In genomic region chr16:4271176-4272113, GRCh38 we compare ENCODE assay signal across 1 cellular context.
A peak's percentile ranks its signal among the peaks of the same experiment; 100 is the strongest.
TF ChIP-seq lines count a peak whose summit lies in the region.

No MANE protein-coding gene starts in this region.

TF ChIP-seq in HepG2, 621 proteins besides CTCF, POLR2A, EP300 and RAD21 (continued from another document and continues in another):
- TF ChIP-seq KDM2A (CRISPR knock-in tag; IDR thresholded peaks at IDR 0.05; ENCODE audit: borderline replicate concordance, low read depth) (peak; percentile 67; the same call in 1 of the 2 replicates), ZNF749 (CRISPR knock-in tag; IDR thresholded peaks at IDR 0.05; ENCODE audit: borderline replicate concordance) (0 out of 2 replicates have a peak, but pooled peaks have one; percentile 60), BCL6 (CRISPR knock-in tag; IDR thresholded peaks at IDR 0.05) (peak; percentile 46), GFI1 (CRISPR knock-in tag; IDR thresholded peaks at IDR 0.05; ENCODE audit: borderline replicate concordance) (peak; percentile 12; the same call in 1 of the 2 replicates), ZNF431 (CRISPR knock-in tag; IDR thresholded peaks at IDR 0.05; ENCODE audit: borderline replicate concordance, low read depth) (no peak), PRDM15 (CRISPR knock-in tag; IDR thresholded peaks at IDR 0.05) (no peak), PAWR (CRISPR knock-in tag; IDR thresholded peaks at IDR 0.05; ENCODE audit: borderline replicate concordance) (peak; percentile 47; the same call in 1 of the 2 replicates), SCMH1 (CRISPR knock-in tag; IDR thresholded peaks at IDR 0.05; ENCODE audit: borderline replicate concordance) (no peak), RCOR2 (CRISPR knock-in tag; IDR thresholded peaks at IDR 0.05) (no peak), ZBTB34 (CRISPR knock-in tag; IDR thresholded peaks at IDR 0.05) (peak; percentile 89), ZFP62 (CRISPR knock-in tag; IDR thresholded peaks at IDR 0.05) (0 out of 2 replicates have a peak, but pooled peaks have one; percentile 60), CAMTA2 (CRISPR knock-in tag; IDR thresholded peaks at IDR 0.05; ENCODE audit: borderline replicate concordance) (peak; percentile 95), THAP11 (CRISPR knock-in tag; IDR thresholded peaks at IDR 0.05) (peak; percentile 97), ZNF205 (CRISPR knock-in tag; IDR thresholded peaks at IDR 0.05) (0 out of 2 replicates have a peak, but pooled peaks have one; percentile 29), FUBP1 (CRISPR knock-in tag; IDR thresholded peaks at IDR 0.05; ENCODE audit: borderline replicate concordance) (no peak), GABPA (IDR thresholded peaks at IDR 0.05; ENCODE audit: low read depth, low read length) (no peak), GABPA (CRISPR knock-in tag; IDR thresholded peaks at IDR 0.05; ENCODE audit: low read depth) (peak; percentile 63; the same call in 1 of the 2 replicates), ZNF644 (CRISPR knock-in tag; IDR thresholded peaks at IDR 0.05; ENCODE audit: low read depth) (no peak), ZNF234 (CRISPR knock-in tag; conservative IDR thresholded peaks at IDR 0.05) (no peak), ZBTB37 (CRISPR knock-in tag; IDR thresholded peaks at IDR 0.05) (peak; percentile 75; the same call in 1 of the 2 replicates), RARG (CRISPR knock-in tag; IDR thresholded peaks at IDR 0.05; ENCODE audit: low read depth) (peak; percentile 72; the same call in 1 of the 2 replicates), NR2F2 (IDR thresholded peaks at IDR 0.05; ENCODE audit: borderline replicate concordance, low read depth) (peak; percentile 17; the same call in 1 of the 2 replicates), MED1 (CRISPR knock-in tag; IDR thresholded peaks at IDR 0.05) (peak; percentile 49), ZNF512B (CRISPR knock-in tag; IDR thresholded peaks at IDR 0.05; ENCODE audit: borderline replicate concordance) (peak; percentile 86), HOXA5 (CRISPR knock-in tag; IDR thresholded peaks at IDR 0.05) (no peak), TAF15 (IDR thresholded peaks at IDR 0.05; ENCODE audit: low read depth, low read length, poor library complexity, severe bottlenecking) (peak; percentile 75), ZNF670 (CRISPR knock-in tag; IDR thresholded peaks at IDR 0.05; ENCODE audit: borderline replicate concordance) (peak; percentile 80; the same call in 1 of the 2 replicates), ASH2L (IDR thresholded peaks at IDR 0.05; ENCODE audit: insufficient read length, low read depth, low read length) (peak; percentile 60), ZNF556 (CRISPR knock-in tag; IDR thresholded peaks at IDR 0.05; ENCODE audit: borderline replicate concordance) (peak; percentile 40; the same call in 1 of the 2 replicates), ZFP36 (IDR thresholded peaks at IDR 0.05; ENCODE audit: borderline replicate concordance, low read depth, low read length, partially characterized antibody) (no peak), ZNF530 (CRISPR knock-in tag; IDR thresholded peaks at IDR 0.05; ENCODE audit: low read depth) (no peak), GPBP1L1 (CRISPR knock-in tag; IDR thresholded peaks at IDR 0.05) (no peak), ZNF468 (CRISPR knock-in tag; IDR thresholded peaks at IDR 0.05) (0 out of 2 replicates have a peak, but pooled peaks have one; percentile 77), ZNF280B (CRISPR knock-in tag; IDR thresholded peaks at IDR 0.05; ENCODE audit: borderline replicate concordance) (peak; percentile 58; the same call in 1 of the 2 replicates), NR0B2 (CRISPR knock-in tag; IDR thresholded peaks at IDR 0.05) (peak; percentile 90), SNRNP70 (IDR thresholded peaks at IDR 0.05; ENCODE audit: low read depth, low read length) (no peak), ZBTB21 (CRISPR knock-in tag; IDR thresholded peaks at IDR 0.05) (no peak), ZEB1 (IDR thresholded peaks at IDR 0.05; ENCODE audit: insufficient replicate concordance, low read depth) (no peak), ZNF354B (CRISPR knock-in tag; IDR thresholded peaks at IDR 0.05) (peak; percentile 92; the same call in 1 of the 2 replicates), ZSCAN9 (CRISPR knock-in tag; IDR thresholded peaks at IDR 0.05; ENCODE audit: borderline replicate concordance) (peak; percentile 70; the same call in 1 of the 2 replicates), SYNCRIP (IDR thresholded peaks at IDR 0.05; ENCODE audit: insufficient read depth, low read depth, low read length) (no peak), TP53 (CRISPR knock-in tag; conservative IDR thresholded peaks at IDR 0.05) (no peak), RXRA (CRISPR knock-in tag; IDR thresholded peaks at IDR 0.05) (peak; percentile 63; the same call in 1 of the 2 replicates), ATRX (CRISPR knock-in tag; IDR thresholded peaks at IDR 0.05; ENCODE audit: borderline replicate concordance) (no peak), MATR3 (CRISPR knock-in tag; IDR thresholded peaks at IDR 0.05) (no peak), SAP130 (CRISPR knock-in tag; IDR thresholded peaks at IDR 0.05; ENCODE audit: low read depth) (peak; percentile 79), ZNF850 (CRISPR knock-in tag; conservative IDR thresholded peaks at IDR 0.05) (0 out of 2 replicates have a peak, but pooled peaks have one; percentile 78), ZNF276 (CRISPR knock-in tag; IDR thresholded peaks at IDR 0.05; ENCODE audit: low read depth) (peak; percentile 76), RFXAP (CRISPR knock-in tag; IDR thresholded peaks at IDR 0.05; ENCODE audit: borderline replicate concordance) (no peak), GATAD2A (CRISPR knock-in tag; IDR thresholded peaks at IDR 0.05) (peak; percentile 12; the same call in 1 of the 2 replicates)
